ENCODE assay signal across 18 cellular contexts in genomic region chr2:231049286-231050017, GRCh38. TPM values are rescaled to one million over a fixed set of nuclear protein-coding genes. Genes with fewer than 3 reads are reported as not detected.
"Had no signal": no experiment of that assay in that cellular context is flagged by ENCODE, and none has a peak within 500 bp of the region (broad histone marks: within the 10 kb centered on the region; RNA-seq: fewer than 3 reads in every experiment).

No MANE protein-coding gene starts in this region.

- H3K4me3 Mint-ChIP-seq: activated B cell treated with CpG ODN at 0.5 μM for 24 hours; activated CD4-positive, alpha-beta T cell treated with anti-CD3 and anti-CD28 coated beads, Interleukin-2, amount 10 ng/mL, durations not matched to agents 24 days and 14 days; activated CD8-positive, alpha-beta T cell treated with anti-CD3 and anti-CD28 coated beads, Interleukin-2, amount 10 ng/mL, durations not matched to agents 7 days and 5 days; activated T-cell treated with anti-CD3 and anti-CD28 coated beads, Interleukin-2, amount 50 U/mL, for 72 hours; nephron had no signal

- H3K4me3 ChIP-seq: esophagus muscularis mucosa, psoas muscle, uterus had no signal

- H3K9me3 Mint-ChIP-seq: activated B cell treated with CpG ODN at 0.5 μM for 24 hours; activated CD4-positive, alpha-beta T cell treated with anti-CD3 and anti-CD28 coated beads, Interleukin-2, amount 10 ng/mL, durations not matched to agents 24 days and 14 days; activated naive CD4-positive, alpha-beta T cell treated with anti-CD3 and anti-CD28 coated beads, Interleukin-2, amount 50 U/mL, for 72 hours; activated T-cell treated with anti-CD3 and anti-CD28 coated beads, Interleukin-2, amount 50 U/mL, for 72 hours; nephron had no signal

- H3K4me1 ChIP-seq: uterus had no signal

- H3K27me3 ChIP-seq: uterus had no signal

- ATAC-seq: activated CD8-positive, alpha-beta T cell treated with anti-CD3 and anti-CD28 coated beads, Interleukin-2, amount 10 ng/mL, durations not matched to agents 7 days and 5 days; activated naive CD4-positive, alpha-beta T cell treated with anti-CD3 and anti-CD28 coated beads, Interleukin-2, amount 50 U/mL, for 72 hours; activated T-cell treated with anti-CD3 and anti-CD28 coated beads, Interleukin-2, amount 50 U/mL, for 72 hours; left ventricle myocardium superior; psoas muscle; sciatic nerve had no signal

- H3K36me3 ChIP-seq: esophagus muscularis mucosa, uterus had no signal

- H3K36me3 Mint-ChIP-seq: activated naive CD4-positive, alpha-beta T cell treated with anti-CD3 and anti-CD28 coated beads, Interleukin-2, amount 50 U/mL, for 72 hours had no signal

- DNase-seq: activated B cell treated with CpG ODN at 0.5 μM for 24 hours; activated CD4-positive, alpha-beta T cell treated with anti-CD3 and anti-CD28 coated beads, Interleukin-2, amount 10 ng/mL, durations not matched to agents 24 days and 14 days; activated CD8-positive, alpha-beta memory T cell treated with anti-CD3 and anti-CD28 coated beads, Interleukin-2, amount 50 U/mL, for 4 hours; activated CD8-positive, alpha-beta T cell treated with anti-CD3 and anti-CD28 coated beads, Interleukin-2, amount 10 ng/mL, durations not matched to agents 7 days and 5 days; activated gamma-delta T cell; activated T-cell treated with anti-CD3 and anti-CD28 coated beads, Interleukin-2, amount 50 U/mL, for 72 hours; left ventricle myocardium superior; occipital lobe; psoas muscle; T-helper 2 cell; uterus had no signal

- H3K27ac ChIP-seq: esophagus muscularis mucosa, psoas muscle, uterus had no signal

- H3K9me3 ChIP-seq: esophagus muscularis mucosa, psoas muscle, uterus had no signal

- H3K27ac Mint-ChIP-seq: activated B cell treated with CpG ODN at 0.5 μM for 24 hours; activated CD4-positive, alpha-beta T cell treated with anti-CD3 and anti-CD28 coated beads, Interleukin-2, amount 10 ng/mL, durations not matched to agents 24 days and 14 days; activated CD8-positive, alpha-beta T cell treated with anti-CD3 and anti-CD28 coated beads, Interleukin-2, amount 10 ng/mL, durations not matched to agents 7 days and 5 days; activated naive CD4-positive, alpha-beta T cell treated with anti-CD3 and anti-CD28 coated beads, Interleukin-2, amount 50 U/mL, for 72 hours; activated T-cell treated with anti-CD3 and anti-CD28 coated beads, Interleukin-2, amount 50 U/mL, for 72 hours had no signal

RNA-seq across cellular contexts. Expression of gene C2orf72, which starts 12.1 kb away (rescaled TPM):
- total RNA-seq: activated B cell treated with CpG ODN at 0.5 μM for 24 hours had no signal

RNA-seq across cellular contexts. Expression of gene SPATA3, which starts 53.5 kb away (rescaled TPM):
- total RNA-seq: activated B cell treated with CpG ODN at 0.5 μM for 24 hours; activated CD4-positive, alpha-beta T cell treated with anti-CD3 and anti-CD28 coated beads, Interleukin-2, amount 10 ng/mL, durations not matched to agents 24 days and 14 days; cerebellum; esophagus muscularis mucosa; kidney epithelial cell; left ventricle myocardium superior; occipital lobe; psoas muscle; sciatic nerve; uterus had no signal
- polyA plus RNA-seq: psoas muscle, thymus had no signal
